22 cellular contexts compared by ENCODE assay signal in genomic region chr1:55481634-55482033, GRCh38.
DNase-seq lines count a peak whose midpoint lies in the region; ATAC-seq and TF ChIP-seq lines count a peak whose summit lies in the region.
"Had no signal": no experiment of that assay in that cellular context is flagged by ENCODE, and none has a peak within 500 bp of the region (broad histone marks: within the 10 kb centered on the region; RNA-seq: fewer than 3 reads in every experiment).

No MANE protein-coding gene starts in this region.

- H3K36me3 Mint-ChIP-seq in MCF 10A (ENCODE audit: insufficient read depth, unreplicated experiment) (no peaks in the 10 kb centered on the region), natural killer cell (no peaks in the 10 kb centered on the region)

- H3K27me3 Mint-ChIP-seq in MCF 10A (ENCODE audit: insufficient read depth, unreplicated experiment) = no peaks in the 10 kb centered on the region
- H3K27me3 Mint-ChIP-seq in natural killer cell (ENCODE audit: low read depth in 2 of 2) = peaks cover 6 to 14% of the 10 kb centered on the region in 2 donors

- WGBS in suprapubic skin = 55% methylated on average over 3 of the region's 3 CpGs

- TF ChIP-seq EP300 in suprapubic skin (IDR thresholded peaks at IDR 0.05) = no peak

- no peak overlapping the region for H3K4me3 ChIP-seq in AG10803 (ENCODE audit: low read length)
- no peak overlapping the region for H3K4me3 ChIP-seq in suprapubic skin
- H3K4me3 ChIP-seq: GM23338, HAP-1 had no signal

- intact Hi-C loops in MCF 10A (cut with micrococcal nuclease) (no loop called here), natural killer cell (cut with micrococcal nuclease) (no loop called here)

- POLR2A ChIA-PET in MCF 10A (lab: Yijun Ruan, JAX) = no interaction called here

- no peaks in the 10 kb centered on the region for H3K9me3 ChIP-seq in suprapubic skin
- H3K9me3 ChIP-seq: BE2C, HAP-1, SK-N-SH had no signal

- peak; percentile 46 for DNase-seq in AG10803 (ENCODE audit: low read depth)
- peak; percentile 41 for DNase-seq in RPMI7951 (ENCODE audit: low read depth)
- peak; percentile 24 for DNase-seq in MCF 10A (ENCODE audit: unreplicated experiment)
- peak; percentile 68 for DNase-seq in kidney glomerular epithelial cell (lab: John Stamatoyannopoulos, UW)
- DNase-seq in suprapubic skin (ENCODE audit: low spot score in 2 of 2) = no peak
- DNase-seq in T-helper 9 cell = no peak
- DNase-seq in natural killer cell = no peak
- DNase-seq: BE2C, DMS79, NCI-H1694 treated with DMSO at 0.1 percent for 48 hours, NCI-H2081 treated with DMSO at 0.1 percent for 48 hours, NCI-H2171 treated with DMSO at 0.1 percent for 48 hours, NCI-H446, NCI-H526, SHP77 treated with DMSO at 0.1 percent for 48 hours, SK-N-SH had no signal

- no peak for ATAC-seq in natural killer cell
- no peak for ATAC-seq in GM21360 (IDR thresholded peaks at IDR 0.05; ENCODE audit: unreplicated experiment)
- ATAC-seq: GM23338, HepG2 had no signal

- no TSS peak for BruUV-seq in MCF 10A (replicated peaks; lab: Mats Ljungman, UMichigan)

- no peak for TF ChIP-seq CTCF in AG10803 (conservative IDR thresholded peaks at IDR 0.05; ENCODE audit: low read length)
- TF ChIP-seq CTCF in MCF 10A (IDR thresholded peaks at IDR 0.05; ENCODE audit: unreplicated experiment) = no peak
- TF ChIP-seq CTCF in suprapubic skin (IDR thresholded peaks at IDR 0.05) = no peak
- TF ChIP-seq CTCF in natural killer cell (IDR thresholded peaks at IDR 0.05) = no peak

- H3K27ac Mint-ChIP-seq in MCF 10A (ENCODE audit: low read depth, unreplicated experiment) = no peak overlapping the region
- H3K27ac Mint-ChIP-seq in natural killer cell = no peak overlapping the region
- H3K27ac Mint-ChIP-seq: GM23338 had no signal

- no peak for TF ChIP-seq POLR2A in suprapubic skin (IDR thresholded peaks at IDR 0.05)

- no peak overlapping the region for H3K27ac ChIP-seq in suprapubic skin
- H3K27ac ChIP-seq: HL-60, KMS-11 had no signal

- H3K4me1 ChIP-seq in suprapubic skin = peaks cover 4% of the 10 kb centered on the region
- H3K4me1 ChIP-seq: BE2C, HAP-1 had no signal

- H3K9me3 Mint-ChIP-seq in MCF 10A (ENCODE audit: unreplicated experiment) (no peaks in the 10 kb centered on the region), natural killer cell (no peaks in the 10 kb centered on the region)
- H3K9me3 Mint-ChIP-seq: GM23338 had no signal

- no peaks in the 10 kb centered on the region for H3K36me3 ChIP-seq in suprapubic skin
- H3K36me3 ChIP-seq: BE2C, HAP-1 had no signal

- H3K4me1 Mint-ChIP-seq in MCF 10A (ENCODE audit: insufficient read depth, unreplicated experiment) (no peaks in the 10 kb centered on the region), natural killer cell (no peaks in the 10 kb centered on the region)
- H3K4me1 Mint-ChIP-seq: GM23338 had no signal

- CTCF ChIA-PET in MCF 10A (lab: Yijun Ruan, JAX) = interaction anchor here (0.6 to 5.7 kb wide), 2 partner anchors 17 to 1096 kb away, joined by 3 to 39 read pairs; partner anchors contain the start of gene PLPP3

- H3K27me3 ChIP-seq in suprapubic skin = no peaks in the 10 kb centered on the region
- H3K27me3 ChIP-seq: BE2C had no signal

- no peak overlapping the region for H3K4me3 Mint-ChIP-seq in MCF 10A (ENCODE audit: unreplicated experiment)
- no peak overlapping the region for H3K4me3 Mint-ChIP-seq in natural killer cell
- H3K4me3 Mint-ChIP-seq: GM23338 had no signal

Comparison
In these comparisons a context has a peak if more than half of its experiments do, and no peak if none do; other contexts are left out.
1. DNase-seq: peak in AG10803 (single experiment), RPMI7951 (single experiment), MCF 10A (single experiment) and kidney glomerular epithelial cell (single experiment); none in suprapubic skin (0 of 2), T-helper 9 cell (single experiment) and natural killer cell (single experiment).